ENCODE assay signal across 9 cellular contexts in the genomic region with DNA sequence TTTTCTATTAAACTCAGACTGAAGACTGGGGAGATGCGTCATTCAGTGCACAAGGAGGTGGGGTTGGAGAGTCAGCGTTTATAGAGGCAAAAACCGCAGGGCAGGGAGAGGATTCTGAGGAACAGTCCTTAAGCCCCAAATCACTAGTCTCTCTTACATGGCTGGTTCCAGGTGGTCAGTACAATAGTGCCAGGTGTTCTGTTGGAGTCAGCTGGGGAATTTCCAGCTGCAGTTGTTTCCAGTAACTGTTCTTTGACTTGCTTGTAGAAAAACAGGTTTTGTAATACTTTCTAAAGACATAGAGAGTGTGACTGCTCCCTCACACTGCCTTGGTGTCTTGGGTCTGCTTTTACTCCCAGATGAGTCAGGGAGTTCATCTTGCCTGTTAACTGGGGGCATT.
DNase-seq lines count a peak whose midpoint lies in the region; ATAC-seq and TF ChIP-seq lines count a peak whose summit lies in the region.
"Had no signal": no experiment of that assay in that cellular context is flagged by ENCODE, and none has a peak within 500 bp of the region (broad histone marks: within the 10 kb centered on the region; RNA-seq: fewer than 3 reads in every experiment).

No MANE protein-coding gene starts in this region.

- POLR2A ChIA-PET in MCF 10A (lab: Yijun Ruan, JAX) = interaction anchor here (0.7 to 2.1 kb wide), 5 partner anchors 8 to 60 kb away, joined by 3 to 7 read pairs (median 3); no protein-coding TSS in a partner anchor

- no peaks in the 10 kb centered on the region for H3K9me3 ChIP-seq in T-helper 17 cell (ENCODE audit: control insufficient read depth, low read length, poor library complexity, severe bottlenecking)

- peak; percentile 52 for ATAC-seq in GM21723 (IDR thresholded peaks at IDR 0.05; ENCODE audit: unreplicated experiment)
- ATAC-seq in sciatic nerve = peak; percentile 97
- no peak for ATAC-seq in T-helper 17 cell
- ATAC-seq in GM21367 (IDR thresholded peaks at IDR 0.05; ENCODE audit: unreplicated experiment) = no peak

- H3K27ac Mint-ChIP-seq in MCF 10A (ENCODE audit: low read depth, unreplicated experiment) (peak overlapping the region; percentile 71), T-helper 17 cell (no peak overlapping the region)
- H3K27ac Mint-ChIP-seq: IgD-negative memory B cell had no signal

- peak overlapping the region; percentile 22 for H3K4me3 Mint-ChIP-seq in MCF 10A (ENCODE audit: unreplicated experiment)
- no peak overlapping the region for H3K4me3 Mint-ChIP-seq in T-helper 17 cell
- H3K4me3 Mint-ChIP-seq: IgD-negative memory B cell had no signal

- peak; percentile 77 for DNase-seq in NCI-H146 (lab: John Stamatoyannopoulos, UW)
- DNase-seq in MCF 10A (ENCODE audit: unreplicated experiment) = peak; percentile 80
- DNase-seq in sciatic nerve (ENCODE audit: low spot score) = peak; percentile 60
- no peak for DNase-seq in T-helper 17 cell
- no peak for DNase-seq in NCI-H2029 (lab: John Stamatoyannopoulos, UW)
- DNase-seq in mesenteric fat pad (ENCODE audit: low spot score) = no peak

- no peaks in the 10 kb centered on the region for H3K9me3 Mint-ChIP-seq in MCF 10A (ENCODE audit: unreplicated experiment)

- BruUV-seq in MCF 10A (replicated peaks; lab: Mats Ljungman, UMichigan) = no TSS peak

- no peak for TF ChIP-seq CTCF in MCF 10A (IDR thresholded peaks at IDR 0.05; ENCODE audit: unreplicated experiment)

- intact Hi-C loops in MCF 10A (cut with micrococcal nuclease) (no loop called here), sciatic nerve (cut with DNase I) (no loop called here)

- H3K27me3 Mint-ChIP-seq in MCF 10A (ENCODE audit: insufficient read depth, unreplicated experiment) (no peaks in the 10 kb centered on the region), T-helper 17 cell (peaks cover under 1% of the 10 kb centered on the region)
- H3K27me3 Mint-ChIP-seq: IgD-negative memory B cell had no signal

- H3K4me1 Mint-ChIP-seq in MCF 10A (ENCODE audit: insufficient read depth, unreplicated experiment) (peaks cover 25% of the 10 kb centered on the region), T-helper 17 cell (no peaks in the 10 kb centered on the region)
- H3K4me1 Mint-ChIP-seq: IgD-negative memory B cell had no signal

- H3K36me3 Mint-ChIP-seq in MCF 10A (ENCODE audit: insufficient read depth, unreplicated experiment) (peaks cover 6% of the 10 kb centered on the region), T-helper 17 cell (ENCODE audit: low read depth) (no peaks in the 10 kb centered on the region)
- H3K36me3 Mint-ChIP-seq: IgD-negative memory B cell had no signal

- CTCF ChIA-PET in MCF 10A (lab: Yijun Ruan, JAX) = interaction anchor here (1.2 kb wide), 2 partner anchors 9 to 164 kb away, joined by 3 to 4 read pairs; no protein-coding TSS in a partner anchor

Comparison
In these comparisons a context has a peak if more than half of its experiments do, and no peak if none do; other contexts are left out.
1. ATAC-seq: peak in GM21723 (single experiment) and sciatic nerve (single experiment); none in T-helper 17 cell (single experiment) and GM21367 (single experiment).
2. DNase-seq: peak in NCI-H146 (single experiment), MCF 10A (single experiment) and sciatic nerve (single experiment); none in T-helper 17 cell (0 of 3), NCI-H2029 (single experiment) and mesenteric fat pad (single experiment).